20 cellular contexts compared by ENCODE assay signal in genomic region chr9:87226896-87227295, GRCh38.
DNase-seq lines count a peak whose midpoint lies in the region; ATAC-seq and TF ChIP-seq lines count a peak whose summit lies in the region.
"Had no signal": no experiment of that assay in that cellular context is flagged by ENCODE, and none has a peak within 500 bp of the region (broad histone marks: within the 10 kb centered on the region; RNA-seq: fewer than 3 reads in every experiment).

No MANE protein-coding gene starts in this region.

- no peaks in the 10 kb centered on the region for H3K4me1 Mint-ChIP-seq in MCF 10A (ENCODE audit: insufficient read depth, unreplicated experiment)
- H3K4me1 Mint-ChIP-seq: B cell; CD4-positive, CD25-positive, alpha-beta regulatory T cell had no signal

- TF ChIP-seq CTCF in MCF 10A (IDR thresholded peaks at IDR 0.05; ENCODE audit: unreplicated experiment), result no peak
- TF ChIP-seq CTCF in breast epithelium (IDR thresholded peaks at IDR 0.05), result no peak
- no peak for TF ChIP-seq CTCF in choroid plexus epithelial cell (conservative IDR thresholded peaks at IDR 0.05; ENCODE audit: low read depth, low read length)
- TF ChIP-seq CTCF in fibroblast of pulmonary artery (IDR thresholded peaks at IDR 0.05; ENCODE audit: low read length, missing control alignments), result no peak

- no peaks in the 10 kb centered on the region for H3K27me3 ChIP-seq in breast epithelium
- H3K27me3 ChIP-seq: BLaER1 had no signal

- no peaks in the 10 kb centered on the region for H3K36me3 ChIP-seq in breast epithelium
- H3K36me3 ChIP-seq: BLaER1, HAP-1 had no signal

- no TSS peak for BruUV-seq in MCF 10A (replicated peaks; lab: Mats Ljungman, UMichigan)

- H3K27ac ChIP-seq in breast epithelium, result no peak overlapping the region
- H3K27ac ChIP-seq: 22Rv1, BLaER1, C4-2B had no signal

- no peak for TF ChIP-seq POLR2A in breast epithelium (IDR thresholded peaks at IDR 0.05)

- DNase-seq in MCF 10A (ENCODE audit: unreplicated experiment), result peak; percentile 17
- DNase-seq in breast epithelium (ENCODE audit: low spot score in 2 of 2), result no peak
- DNase-seq in choroid plexus epithelial cell (ENCODE audit: low read depth), result peak; percentile 71
- DNase-seq in fibroblast of pulmonary artery (ENCODE audit: low read depth), result peak; percentile 35
- DNase-seq in HUDEP-2 (lab: John Stamatoyannopoulos, UW; ENCODE audit: unreplicated experiment in 76 of 76), result no peak
- DNase-seq: Caco-2; CD4-positive, CD25-positive, alpha-beta regulatory T cell; CD8-positive, alpha-beta T cell; DMS153; DMS79; GF-D8; GOT3; HFFc6 had no signal

- intact Hi-C loops in MCF 10A (cut with micrococcal nuclease), result no loop called here
- intact Hi-C loops in breast epithelium (cut with DNase I; ENCODE audit: low total_unique reads), result no loop called here

- no peak overlapping the region for H3K4me3 Mint-ChIP-seq in MCF 10A (ENCODE audit: unreplicated experiment)
- H3K4me3 Mint-ChIP-seq: B cell; CD4-positive, CD25-positive, alpha-beta regulatory T cell; CD8-positive, alpha-beta T cell; HFFc6 had no signal

- CTCF ChIA-PET in MCF 10A (lab: Yijun Ruan, JAX), result interaction anchor here (0.9 kb wide), 1 partner anchor 26 kb away, joined by 3 read pairs; no protein-coding TSS in a partner anchor

- ATAC-seq in GM19328 (IDR thresholded peaks at IDR 0.05; ENCODE audit: unreplicated experiment), result no peak
- ATAC-seq in HG03378 (IDR thresholded peaks at IDR 0.05; ENCODE audit: unreplicated experiment), result no peak
- ATAC-seq: CD8-positive, alpha-beta T cell had no signal

- no peaks in the 10 kb centered on the region for H3K9me3 ChIP-seq in breast epithelium
- H3K9me3 ChIP-seq: BLaER1, Caco-2, HAP-1 had no signal

- no peak overlapping the region for H3K4me3 ChIP-seq in breast epithelium
- H3K4me3 ChIP-seq in choroid plexus epithelial cell (ENCODE audit: low read depth, low read length), result no peak overlapping the region
- H3K4me3 ChIP-seq in fibroblast of pulmonary artery (replicated peaks; ENCODE audit: low read depth, low read length), result no peak overlapping the region
- H3K4me3 ChIP-seq: BLaER1, HAP-1 had no signal

- peaks cover 6% of the 10 kb centered on the region for H3K9me3 Mint-ChIP-seq in MCF 10A (ENCODE audit: unreplicated experiment)
- H3K9me3 Mint-ChIP-seq: CD8-positive, alpha-beta T cell; HFFc6 had no signal

- H3K27ac Mint-ChIP-seq in MCF 10A (ENCODE audit: low read depth, unreplicated experiment), result no peak overlapping the region
- H3K27ac Mint-ChIP-seq: B cell; CD4-positive, CD25-positive, alpha-beta regulatory T cell; CD8-positive, alpha-beta T cell; HFFc6 had no signal

- H3K27me3 Mint-ChIP-seq in MCF 10A (ENCODE audit: insufficient read depth, unreplicated experiment), result no peaks in the 10 kb centered on the region
- H3K27me3 Mint-ChIP-seq: B cell; CD4-positive, CD25-positive, alpha-beta regulatory T cell had no signal

- peaks cover 0 to 3% of the 10 kb centered on the region in 2 donors for H3K4me1 ChIP-seq in breast epithelium
- H3K4me1 ChIP-seq: BLaER1, Caco-2, HAP-1 had no signal

- POLR2A ChIA-PET in MCF 10A (lab: Yijun Ruan, JAX), result no interaction called here

- H3K36me3 Mint-ChIP-seq in MCF 10A (ENCODE audit: insufficient read depth, unreplicated experiment), result no peaks in the 10 kb centered on the region
- H3K36me3 Mint-ChIP-seq: CD4-positive, CD25-positive, alpha-beta regulatory T cell; CD8-positive, alpha-beta T cell had no signal

Comparison
In these comparisons a context has a peak if more than half of its experiments do, and no peak if none do; other contexts are left out.
1. DNase-seq: peak in MCF 10A (single experiment), choroid plexus epithelial cell (single experiment) and fibroblast of pulmonary artery (single experiment); none in breast epithelium (0 of 2) and HUDEP-2 (0 of 76).